Comparison of ENCODE assay signal across 1 cellular context in the genomic region with DNA sequence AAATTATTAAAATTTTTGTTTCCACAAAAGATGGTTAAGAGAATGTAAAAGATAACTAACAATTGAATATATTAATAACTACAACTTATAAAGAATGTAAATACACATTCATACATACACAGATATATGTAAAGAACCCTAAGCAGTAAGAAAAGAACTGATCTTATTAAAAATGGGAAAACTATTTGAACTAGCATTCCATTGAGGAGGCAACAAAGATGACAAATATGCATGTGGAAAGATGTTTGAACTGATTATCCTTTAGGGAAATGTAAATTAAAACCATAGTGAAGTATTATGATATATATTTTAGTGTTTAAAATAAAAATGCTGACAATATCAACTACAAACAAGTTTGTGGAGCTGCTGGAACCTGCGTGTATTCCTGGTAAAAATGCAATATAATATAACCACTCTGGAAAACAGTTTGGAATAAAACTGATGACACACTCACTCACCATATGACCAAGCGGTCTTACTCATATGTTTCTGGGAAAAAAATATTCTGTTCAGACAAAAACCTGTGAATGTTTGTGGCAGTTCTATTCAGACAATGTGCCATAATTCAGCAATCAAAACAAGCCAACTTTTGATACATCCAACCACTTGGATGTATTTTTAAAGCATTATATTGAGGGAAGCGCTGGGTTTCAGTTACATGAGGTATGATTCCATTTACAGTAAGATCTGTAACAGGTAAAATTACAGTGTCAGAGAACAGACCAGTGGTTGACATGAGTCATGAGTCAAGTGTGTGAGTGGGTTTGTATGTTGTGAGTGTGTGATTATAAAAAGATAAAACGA.
TF ChIP-seq lines count a peak whose summit lies in the region.

No MANE protein-coding gene starts in this region.

TF ChIP-seq in HepG2, 621 proteins besides CTCF, POLR2A, EP300 and RAD21:
- TF ChIP-seq RFX5 (IDR thresholded peaks at IDR 0.05; ENCODE audit: low read depth, low read length) (no peak), FOXP1 (IDR thresholded peaks at IDR 0.05) (0 out of 2 replicates have a peak, but pooled peaks have one; percentile 58), FOXP1 (CRISPR knock-in tag; IDR thresholded peaks at IDR 0.05) (no peak), NFAT5 (CRISPR knock-in tag; IDR thresholded peaks at IDR 0.05) (no peak)
